ENCODE assay signal across 9 cellular contexts in genomic region chr2:189685540-189686229, GRCh38. TPM values are rescaled to one million over a fixed set of nuclear protein-coding genes. Genes with fewer than 3 reads are reported as not detected.
DNase-seq lines count a peak whose midpoint lies in the region; ATAC-seq and TF ChIP-seq lines count a peak whose summit lies in the region.
"Had no signal": no experiment of that assay in that cellular context is flagged by ENCODE, and none has a peak within 500 bp of the region (broad histone marks: within the 10 kb centered on the region; RNA-seq: fewer than 3 reads in every experiment).

No MANE protein-coding gene starts in this region.

- no peaks in the 10 kb centered on the region for H3K27me3 Mint-ChIP-seq in WTC11 (ENCODE audit: low read depth)
- H3K27me3 Mint-ChIP-seq: activated naive CD4-positive, alpha-beta T cell treated with anti-CD3 and anti-CD28 coated beads, Interleukin-2, amount 50 U/mL, for 24 hours had no signal

- no peak overlapping the region for H3K4me3 Mint-ChIP-seq in WTC11
- H3K4me3 Mint-ChIP-seq: activated naive CD4-positive, alpha-beta T cell treated with anti-CD3 and anti-CD28 coated beads, Interleukin-2, amount 50 U/mL, for 24 hours had no signal

- peaks cover 7% of the 10 kb centered on the region for H3K4me1 Mint-ChIP-seq in WTC11

- no peaks in the 10 kb centered on the region for H3K9me3 Mint-ChIP-seq in WTC11
- H3K9me3 Mint-ChIP-seq: activated naive CD4-positive, alpha-beta T cell treated with anti-CD3 and anti-CD28 coated beads, Interleukin-2, amount 50 U/mL, for 24 hours had no signal

- no peak for TF ChIP-seq CTCF in WTC11 (IDR thresholded peaks at IDR 0.05)

- H3K27ac Mint-ChIP-seq in WTC11: 0 out of 2 replicates have a peak overlapping the region, but pooled peaks have one; percentile 46
- H3K27ac Mint-ChIP-seq: activated naive CD4-positive, alpha-beta T cell treated with anti-CD3 and anti-CD28 coated beads, Interleukin-2, amount 50 U/mL, for 24 hours had no signal

- CTCF ChIA-PET in WTC11 (lab: Charles Lee): interaction anchor here (1.2 kb wide), 1 partner anchor 11 kb away, joined by 4 read pairs; no protein-coding TSS in a partner anchor

- DNase-seq in WTC11 (ENCODE audit: low spot score) (peak; percentile 23), myocyte (ENCODE audit: low read depth) (peak; percentile 79), DMS53 (lab: John Stamatoyannopoulos, UW) (no peak), mucosa of gallbladder (ENCODE audit: low spot score) (no peak), SHP77 treated with DMSO at 0.1 percent for 48 hours (lab: John Stamatoyannopoulos, UW) (no peak)

- ATAC-seq in GM18868 (IDR thresholded peaks at IDR 0.05; ENCODE audit: unreplicated experiment) (peak; percentile 75), HG03135 (IDR thresholded peaks at IDR 0.05; ENCODE audit: unreplicated experiment) (peak; percentile 51), WTC11 (peak; percentile 91), HG03095 (IDR thresholded peaks at IDR 0.05; ENCODE audit: unreplicated experiment) (no peak)

- H3K36me3 Mint-ChIP-seq in WTC11: no peaks in the 10 kb centered on the region

- POLR2A ChIA-PET in WTC11 (lab: Charles Lee): no interaction called here

TF ChIP-seq in WTC11, 78 proteins besides CTCF, POLR2A, EP300 and RAD21:
- no peak for TF ChIP-seq ZNF423 (CRISPR knock-in tag; IDR thresholded peaks at IDR 0.05)
- TF ChIP-seq ZNF317 (CRISPR knock-in tag; IDR thresholded peaks at IDR 0.05; ENCODE audit: borderline replicate concordance, low read depth): no peak
- TF ChIP-seq GTF2I (CRISPR knock-in tag; conservative IDR thresholded peaks at IDR 0.05): no peak
- TF ChIP-seq, protein P1, sequence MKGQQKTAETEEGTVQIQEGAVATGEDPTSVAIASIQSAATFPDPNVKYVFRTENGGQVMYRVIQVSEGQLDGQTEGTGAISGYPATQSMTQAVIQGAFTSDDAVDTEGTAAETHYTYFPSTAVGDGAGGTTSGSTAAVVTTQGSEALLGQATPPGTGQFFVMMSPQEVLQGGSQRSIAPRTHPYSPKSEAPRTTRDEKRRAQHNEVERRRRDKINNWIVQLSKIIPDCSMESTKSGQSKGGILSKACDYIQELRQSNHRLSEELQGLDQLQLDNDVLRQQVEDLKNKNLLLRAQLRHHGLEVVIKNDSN (CRISPR knock-in tag; IDR thresholded peaks at IDR 0.05): no peak
- no peak for TF ChIP-seq ZNF263 (CRISPR knock-in tag; IDR thresholded peaks at IDR 0.05; ENCODE audit: low read depth)
- no peak for TF ChIP-seq HMGA2 (CRISPR knock-in tag; IDR thresholded peaks at IDR 0.05)
- TF ChIP-seq ZNF232 (CRISPR knock-in tag; IDR thresholded peaks at IDR 0.05): no peak
- no peak for TF ChIP-seq SP1 (CRISPR knock-in tag; conservative IDR thresholded peaks at IDR 0.05)
- no peak for TF ChIP-seq ATF3 (CRISPR knock-in tag; conservative IDR thresholded peaks at IDR 0.05)
- TF ChIP-seq TEAD4 (CRISPR knock-in tag; IDR thresholded peaks at IDR 0.05): no peak

RNA-seq across cellular contexts. Expression of gene ANKAR, which starts 11.2 kb away (rescaled TPM):
- total RNA-seq in WTC11 (2021) (1.3 to 2.9 TPM (median 1.6 TPM) in 3 replicates), myocyte (5.9 and 6.4 TPM in 2 replicates), mucosa of gallbladder (9.3 TPM)
- 1.1 TPM for polyA plus RNA-seq in myocyte (2012)

RNA-seq across cellular contexts. Expression of gene ASNSD1, which starts 24.4 kb away (rescaled TPM):
- total RNA-seq in WTC11 (2021): 30.5 to 34.7 TPM (median 33.3 TPM) in 3 replicates
- total RNA-seq in myocyte: 71.9 and 74.0 TPM in 2 replicates
- 24.4 TPM for polyA plus RNA-seq in myocyte (2012)
- total RNA-seq in mucosa of gallbladder: 32.5 TPM

Comparison
In these comparisons a context has a peak if more than half of its experiments do, and no peak if none do; other contexts are left out.
1. DNase-seq: peak in WTC11 (single experiment) and myocyte (single experiment); none in DMS53 (single experiment), mucosa of gallbladder (single experiment) and SHP77 treated with DMSO at 0.1 percent for 48 hours (single experiment).